In genomic region chr21:28795251-28795650, GRCh38 we compare ENCODE assay signal across 27 cellular contexts.
"Had no signal": no experiment of that assay in that cellular context is flagged by ENCODE, and none has a peak within 500 bp of the region (broad histone marks: within the 10 kb centered on the region; RNA-seq: fewer than 3 reads in every experiment).

No MANE protein-coding gene starts in this region.

- H3K27ac Mint-ChIP-seq: mesothelial cell of epicardium; naive B cell; stimulated activated effector memory CD8-positive, alpha-beta T cell treated with anti-CD3 and anti-CD28 coated beads, Interleukin-12 subunit alpha, Interleukin-12 subunit beta, amount 100 ng/mL, for 72 hours had no signal

- ATAC-seq: effector memory CD8-positive, alpha-beta T cell; heart right ventricle; left lobe of liver; mucosa of descending colon; right cardiac atrium; stimulated activated effector memory CD8-positive, alpha-beta T cell treated with anti-CD3 and anti-CD28 coated beads, Interleukin-12 subunit alpha, Interleukin-12 subunit beta, amount 100 ng/mL, for 72 hours had no signal

- H3K27ac ChIP-seq: coronary artery, esophagus squamous epithelium, neutrophil, parathyroid adenoma, prostate gland, sigmoid colon, stomach, testis, tibial artery, upper lobe of left lung had no signal

- H3K36me3 Mint-ChIP-seq: mesothelial cell of epicardium; naive B cell; stimulated activated effector memory CD8-positive, alpha-beta T cell treated with anti-CD3 and anti-CD28 coated beads, Interleukin-12 subunit alpha, Interleukin-12 subunit beta, amount 100 ng/mL, for 72 hours had no signal

- H3K27me3 Mint-ChIP-seq: central memory CD8-positive, alpha-beta T cell; effector memory CD8-positive, alpha-beta T cell; naive B cell had no signal

- H3K4me3 Mint-ChIP-seq: central memory CD8-positive, alpha-beta T cell; effector memory CD8-positive, alpha-beta T cell; mesothelial cell of epicardium; naive B cell; stimulated activated effector memory CD8-positive, alpha-beta T cell treated with anti-CD3 and anti-CD28 coated beads, Interleukin-12 subunit alpha, Interleukin-12 subunit beta, amount 100 ng/mL, for 72 hours had no signal

- H3K9me3 ChIP-seq: esophagus squamous epithelium, heart right ventricle, mucosa of descending colon, neutrophil, prostate gland, sigmoid colon, stomach, testis, tibial artery, upper lobe of left lung had no signal

- DNase-seq: effector memory CD8-positive, alpha-beta T cell; erythroblast; esophagus squamous epithelium; foreskin melanocyte; glutamatergic neuron; heart right ventricle; hypothalamus; mesenchymal stem cell; mucosa of descending colon; naive B cell; right cardiac atrium; sigmoid colon; stimulated activated CD4-positive, alpha-beta T cell treated with anti-CD3 and anti-CD28 coated beads, Interleukin-2, amount 100 ng/mL, for 24 hours; stimulated activated CD4-positive, alpha-beta T cell treated with anti-CD3 and anti-CD28 coated beads, Interleukin-4, amount 100 ng/mL, for 24 hours; stimulated activated naive CD4-positive, alpha-beta T cell treated with Interleukin-2 at 50 U/mL for 16 hours; stomach; testis; tibial artery had no signal

- H3K4me1 ChIP-seq: esophagus squamous epithelium, parathyroid adenoma, prostate gland, stomach, testis had no signal

- H3K9me3 Mint-ChIP-seq: central memory CD8-positive, alpha-beta T cell; effector memory CD8-positive, alpha-beta T cell; mesothelial cell of epicardium had no signal

- H3K36me3 ChIP-seq: esophagus squamous epithelium, heart right ventricle, neutrophil, prostate gland, sigmoid colon, stomach, tibial artery, upper lobe of left lung had no signal

- H3K4me3 ChIP-seq: coronary artery, esophagus squamous epithelium, heart right ventricle, mucosa of descending colon, prostate gland, sigmoid colon, stomach, testis, tibial artery, upper lobe of left lung had no signal

- H3K27me3 ChIP-seq: esophagus squamous epithelium, heart right ventricle, neutrophil, sigmoid colon, stomach, testis, tibial artery, upper lobe of left lung had no signal
